In genomic region chr7:38235606-38236005, GRCh38 we compare ENCODE assay signal across 19 cellular contexts. TPM values are rescaled to one million over a fixed set of nuclear protein-coding genes. Genes with fewer than 3 reads are reported as not detected.
DNase-seq lines count a peak whose midpoint lies in the region; ATAC-seq, FAIRE-seq and TF ChIP-seq lines count a peak whose summit lies in the region.
"Had no signal": no experiment of that assay in that cellular context is flagged by ENCODE, and none has a peak within 500 bp of the region (broad histone marks: within the 10 kb centered on the region; RNA-seq: fewer than 3 reads in every experiment).

No MANE protein-coding gene starts in this region.

- no peak for TF ChIP-seq CTCF in 22Rv1 (IDR thresholded peaks at IDR 0.05)
- TF ChIP-seq CTCF in CD8-positive, alpha-beta T cell (IDR thresholded peaks at IDR 0.05) = no peak
- no peak for TF ChIP-seq CTCF in activated CD8-positive, alpha-beta T cell treated with anti-CD3 and anti-CD28 coated beads for 36 hours (IDR thresholded peaks at IDR 0.05)
- TF ChIP-seq CTCF in nephron progenitor cell (IDR thresholded peaks at IDR 0.05) = no peak

- H3K27me3 Mint-ChIP-seq in CD8-positive, alpha-beta T cell (ENCODE audit: low read depth) = no peaks in the 10 kb centered on the region
- H3K27me3 Mint-ChIP-seq in activated CD8-positive, alpha-beta T cell treated with anti-CD3 and anti-CD28 coated beads for 36 hours = no peaks in the 10 kb centered on the region
- H3K27me3 Mint-ChIP-seq in nephron progenitor cell (ENCODE audit: low read depth, poor library complexity) = no peaks in the 10 kb centered on the region

- TF ChIP-seq POLR2A in H54 (IDR thresholded peaks at IDR 0.05; ENCODE audit: low read depth, low read length) = no peak

- peaks cover 31% of the 10 kb centered on the region for H3K36me3 Mint-ChIP-seq in CD8-positive, alpha-beta T cell
- peaks cover 22% of the 10 kb centered on the region for H3K36me3 Mint-ChIP-seq in activated CD8-positive, alpha-beta T cell treated with anti-CD3 and anti-CD28 coated beads for 36 hours (ENCODE audit: low read depth)
- peaks cover 24% of the 10 kb centered on the region for H3K36me3 Mint-ChIP-seq in nephron progenitor cell (ENCODE audit: low read depth)

- no peak overlapping the region for H3K4me3 ChIP-seq in CD8-positive, alpha-beta T cell (ENCODE audit: low read depth, low read length)

- peaks cover 32% of the 10 kb centered on the region for H3K4me1 ChIP-seq in CD8-positive, alpha-beta T cell (ENCODE audit: insufficient read depth, low read length)
- H3K4me1 ChIP-seq: BE2C had no signal

- DNase-seq in CD8-positive, alpha-beta T cell = no peak
- DNase-seq in activated CD8-positive, alpha-beta T cell treated with anti-CD3 and anti-CD28 coated beads for 36 hours = no peak
- DNase-seq in nephron progenitor cell (no peak), H54 (ENCODE audit: insufficient read length, low spot score) (no peak), epidermal melanocyte (ENCODE audit: insufficient read length, low spot score) (no peak)
- DNase-seq: BE2C, DMS 273 treated with DMSO at 0.1 percent for 48 hours, H9, MM.1S, NCI-H1105 treated with DMSO at 0.1 percent for 48 hours, NCI-H2029, NCI-H2171 treated with DMSO at 0.1 percent for 48 hours, NCI-H774 had no signal

- CTCF ChIA-PET in CD8-positive, alpha-beta T cell (lab: Charles Lee) = interaction anchor here (0.7 to 7.5 kb wide), 8 partner anchors 9 to 134 kb away, joined by 3 to 68 read pairs (median 6); no protein-coding TSS in a partner anchor
- CTCF ChIA-PET in activated CD8-positive, alpha-beta T cell treated with anti-CD3 and anti-CD28 coated beads for 36 hours (lab: Charles Lee) = interaction anchor here (2.1 to 8.5 kb wide), 4 partner anchors 13 to 134 kb away, joined by 5 to 58 read pairs (median 21); no protein-coding TSS in a partner anchor

- peak overlapping the region; percentile 78 for H3K27ac Mint-ChIP-seq in CD8-positive, alpha-beta T cell
- peak overlapping the region; percentile 81 for H3K27ac Mint-ChIP-seq in activated CD8-positive, alpha-beta T cell treated with anti-CD3 and anti-CD28 coated beads for 36 hours
- H3K27ac Mint-ChIP-seq in nephron progenitor cell = peak overlapping the region; percentile 78
- H3K27ac Mint-ChIP-seq: H9 had no signal

- ATAC-seq in CD8-positive, alpha-beta T cell = no peak
- no peak for ATAC-seq in activated CD8-positive, alpha-beta T cell treated with anti-CD3 and anti-CD28 coated beads for 36 hours
- no peak for ATAC-seq in GM18861 (IDR thresholded peaks at IDR 0.05; ENCODE audit: unreplicated experiment)
- ATAC-seq: HepG2, Panc1, Right ventricle myocardium inferior had no signal

- intact Hi-C loops in CD8-positive, alpha-beta T cell (cut with DNase I, micrococcal nuclease) = no loop called here
- intact Hi-C loops in activated CD8-positive, alpha-beta T cell treated with anti-CD3 and anti-CD28 coated beads for 36 hours (cut with micrococcal nuclease) = no loop called here

- no peaks in the 10 kb centered on the region for H3K9me3 ChIP-seq in CD8-positive, alpha-beta T cell (ENCODE audit: low read length)
- H3K9me3 ChIP-seq: BE2C had no signal

- no peaks in the 10 kb centered on the region for H3K27me3 ChIP-seq in CD8-positive, alpha-beta T cell (ENCODE audit: insufficient read depth, low read length)

- no peak for FAIRE-seq in H54 (lab: Jason Lieb, UNC)
- FAIRE-seq: HepG2 had no signal

- peak overlapping the region; percentile 42 for H3K27ac ChIP-seq in 22Rv1
- H3K27ac ChIP-seq in CD8-positive, alpha-beta T cell (ENCODE audit: low read depth, low read length) = no peak overlapping the region
- H3K27ac ChIP-seq: KMS-11 had no signal

- POLR2A ChIA-PET in CD8-positive, alpha-beta T cell (lab: Charles Lee) = interaction anchor here (0.7 to 1.0 kb wide), 4 partner anchors 9 to 100 kb away, joined by 3 to 4 read pairs (median 3); no protein-coding TSS in a partner anchor
- POLR2A ChIA-PET in activated CD8-positive, alpha-beta T cell treated with anti-CD3 and anti-CD28 coated beads for 36 hours (lab: Charles Lee) = interaction anchor here (1.0 kb wide), 1 partner anchor 133 kb away, joined by 3 read pairs; no protein-coding TSS in a partner anchor

- no peaks in the 10 kb centered on the region for H3K36me3 ChIP-seq in CD8-positive, alpha-beta T cell (ENCODE audit: insufficient read depth, low read length)
- H3K36me3 ChIP-seq: BE2C had no signal

- H3K9me3 Mint-ChIP-seq in CD8-positive, alpha-beta T cell = no peaks in the 10 kb centered on the region
- H3K9me3 Mint-ChIP-seq in activated CD8-positive, alpha-beta T cell treated with anti-CD3 and anti-CD28 coated beads for 36 hours = no peaks in the 10 kb centered on the region
- no peaks in the 10 kb centered on the region for H3K9me3 Mint-ChIP-seq in nephron progenitor cell
- H3K9me3 Mint-ChIP-seq: H9 had no signal

- peaks cover 76% of the 10 kb centered on the region for H3K4me1 Mint-ChIP-seq in CD8-positive, alpha-beta T cell (ENCODE audit: low read depth)
- peaks cover 70% of the 10 kb centered on the region for H3K4me1 Mint-ChIP-seq in activated CD8-positive, alpha-beta T cell treated with anti-CD3 and anti-CD28 coated beads for 36 hours (ENCODE audit: low read depth)
- peaks cover 40% of the 10 kb centered on the region for H3K4me1 Mint-ChIP-seq in nephron progenitor cell

- peak overlapping the region; percentile 7 for H3K4me3 Mint-ChIP-seq in CD8-positive, alpha-beta T cell
- no peak overlapping the region for H3K4me3 Mint-ChIP-seq in activated CD8-positive, alpha-beta T cell treated with anti-CD3 and anti-CD28 coated beads for 36 hours
- H3K4me3 Mint-ChIP-seq in nephron progenitor cell = no peak overlapping the region
- H3K4me3 Mint-ChIP-seq: H9 had no signal

RNA-seq across cellular contexts. Expression of gene STARD3NL, which starts 57.6 kb away (rescaled TPM):
- 10 to 100 TPM; 22.4 to 22.7 TPM for total RNA-seq in CD8-positive, alpha-beta T cell
- 10 to 100 TPM; 28.0 to 28.8 TPM for total RNA-seq in activated CD8-positive, alpha-beta T cell treated with anti-CD3 and anti-CD28 coated beads for 36 hours
